ENCODE assay signal across 7 cellular contexts in genomic region chrX:107537815-107538214, GRCh38.
DNase-seq lines count a peak whose midpoint lies in the region; ATAC-seq, FAIRE-seq and TF ChIP-seq lines count a peak whose summit lies in the region.

No MANE protein-coding gene starts in this region.

- peak; percentile 96 for FAIRE-seq in H1 (lab: Jason Lieb, UNC)

- no peak overlapping the region for H3K27ac Mint-ChIP-seq in T-helper 17 cell

- TF ChIP-seq EP300 in H1 (IDR thresholded peaks at IDR 0.05; ENCODE audit: borderline replicate concordance in 1 of 2, low read depth in 2 of 2, low read length in 2 of 2), result no peak

- no peak overlapping the region for H2BK20ac ChIP-seq in H1 (ENCODE audit: low read length)

- peak; percentile 22; the same call in 1 of the 2 replicates for TF ChIP-seq CTCF in GM12874 (IDR thresholded peaks at IDR 0.05; ENCODE audit: insufficient read depth, low read depth, low read length)
- TF ChIP-seq CTCF in H1 (IDR thresholded peaks at IDR 0.05; ENCODE audit: control extremely low read depth in 1 of 3, insufficient read depth in 1 of 3, low read depth in 1 of 3, low read length in 3 of 3), result peak; percentile 28 to 68 (median 60)
- TF ChIP-seq CTCF in tibial artery (IDR thresholded peaks at IDR 0.05), result peak in 1 of 2 experiments; percentile 17

- H3K27ac ChIP-seq in H1 (ENCODE audit: low read depth, low read length) (no peak overlapping the region), neuronal stem cell (replicated peaks; ENCODE audit: low read length) (no peak overlapping the region), tibial artery (no peak overlapping the region)

- no peak overlapping the region for H3K14ac ChIP-seq in H1 (ENCODE audit: insufficient read length)
- no peak overlapping the region for H3K14ac ChIP-seq in neuronal stem cell (ENCODE audit: low read length)

- no peak for TF ChIP-seq POLR2A in H1 (IDR thresholded peaks at IDR 0.05; ENCODE audit: control extremely low read depth in 1 of 2, low read depth in 2 of 2, low read length in 2 of 2)

- H3K56ac ChIP-seq in H1 (replicated peaks; ENCODE audit: insufficient read length, low read depth, low read length), result no peak overlapping the region

- no peak overlapping the region for H3K23ac ChIP-seq in H1 (ENCODE audit: insufficient read length)
- H3K23ac ChIP-seq in neuronal stem cell (ENCODE audit: low read depth, low read length, poor library complexity), result no peak overlapping the region

- H3K9me3 ChIP-seq in T-helper 17 cell (ENCODE audit: control insufficient read depth, low read length, poor library complexity, severe bottlenecking) (no peaks in the 10 kb centered on the region), H1 (ENCODE audit: insufficient read depth in 2 of 2, low read depth in 1 of 2, low read length in 1 of 2) (no peaks in the 10 kb centered on the region), neuronal stem cell (replicated peaks in 1 of 2; ENCODE audit: control insufficient read depth in 2 of 2, insufficient read depth in 1 of 2, low read depth in 1 of 2, low read length in 2 of 2) (no peaks in the 10 kb centered on the region), tibial artery (no peaks in the 10 kb centered on the region)

- H4K91ac ChIP-seq in H1 (replicated peaks; ENCODE audit: insufficient read length, low read length), result no peak overlapping the region
- no peak overlapping the region for H4K91ac ChIP-seq in neuronal stem cell (ENCODE audit: low read depth, low read length, poor library complexity)

- H2BK120ac ChIP-seq in H1 (replicated peaks; ENCODE audit: low read depth, low read length) (no peak overlapping the region), neuronal stem cell (ENCODE audit: low read depth, low read length) (no peak overlapping the region)

- H4K8ac ChIP-seq in H1 (ENCODE audit: extremely low read depth, insufficient read depth, low read length) (no peak overlapping the region), neuronal stem cell (ENCODE audit: low read depth, low read length) (no peak overlapping the region)

- H3K9ac ChIP-seq in H1 (replicated peaks in 1 of 4; ENCODE audit: extremely low read depth in 1 of 4, low read depth in 3 of 4, low read length in 3 of 4), result no peak overlapping the region
- H3K9ac ChIP-seq in neuronal stem cell (ENCODE audit: low read depth, low read length, poor library complexity), result no peak overlapping the region

- H3K27me3 ChIP-seq in H1 (replicated peaks in 1 of 4; ENCODE audit: control insufficient read depth in 3 of 4, extremely low read depth in 1 of 4, insufficient read depth in 3 of 4, low read length in 3 of 4), result no peaks in the 10 kb centered on the region
- H3K27me3 ChIP-seq in neuronal stem cell (ENCODE audit: control insufficient read depth in 3 of 3, insufficient read depth in 3 of 3, low read depth in 1 of 3, low read length in 3 of 3), result no peaks in the 10 kb centered on the region
- H3K27me3 ChIP-seq in tibial artery, result no peaks in the 10 kb centered on the region

- H2BK15ac ChIP-seq in H1 (ENCODE audit: low read length) (no peak overlapping the region), neuronal stem cell (ENCODE audit: low read length) (no peak overlapping the region)

- TF ChIP-seq RAD21 in H1 (IDR thresholded peaks at IDR 0.05 in 1 of 2, conservative IDR thresholded peaks at IDR 0.05 in 1 of 2; ENCODE audit: low read depth in 2 of 2, low read length in 2 of 2), result peak; percentile 77 to 83

- no peak overlapping the region for H2BK12ac ChIP-seq in H1 (ENCODE audit: low read depth, low read length)
- H2BK12ac ChIP-seq in neuronal stem cell (ENCODE audit: low read length), result no peak overlapping the region

- intact Hi-C loops in tibial artery (cut with DNase I; ENCODE audit: low total_unique reads), result no loop called here

- H2AFZ ChIP-seq in H1 (ENCODE audit: low read length), result no peak overlapping the region
- no peak overlapping the region for H2AFZ ChIP-seq in neuronal stem cell (ENCODE audit: low read length)

- no peak overlapping the region for H2AK5ac ChIP-seq in H1 (ENCODE audit: low read depth, low read length)
- H2AK5ac ChIP-seq in neuronal stem cell (ENCODE audit: low read depth, low read length), result no peak overlapping the region

- H3K18ac ChIP-seq in H1 (ENCODE audit: extremely low read depth, low read length), result no peak overlapping the region
- no peak overlapping the region for H3K18ac ChIP-seq in neuronal stem cell (ENCODE audit: low read length)

- no peaks in the 10 kb centered on the region for H3K79me2 ChIP-seq in H1 (ENCODE audit: control insufficient read depth in 1 of 2, insufficient read depth in 2 of 2, low read length in 2 of 2)

- H3K36me3 Mint-ChIP-seq in T-helper 17 cell (ENCODE audit: low read depth), result peaks cover 6% of the 10 kb centered on the region

- H3K36me3 ChIP-seq in H1 (ENCODE audit: control insufficient read depth in 2 of 4, insufficient read depth in 4 of 4, low read length in 3 of 4), result no peaks in the 10 kb centered on the region
- H3K36me3 ChIP-seq in neuronal stem cell (replicated peaks in 1 of 2; ENCODE audit: control insufficient read depth in 2 of 2, insufficient read depth in 2 of 2, low read length in 2 of 2), result no peaks in the 10 kb centered on the region
- no peaks in the 10 kb centered on the region for H3K36me3 ChIP-seq in tibial artery

- H3K4me3 Mint-ChIP-seq in T-helper 17 cell, result no peak overlapping the region

- H3K4me3 ChIP-seq in H1 (ENCODE audit: extremely low read depth in 1 of 4, insufficient read depth in 2 of 4, low read depth in 3 of 4, low read length in 4 of 4), result no peak overlapping the region
- no peak overlapping the region for H3K4me3 ChIP-seq in neuronal stem cell (ENCODE audit: low read length in 2 of 2)
- no peak overlapping the region for H3K4me3 ChIP-seq in tibial artery

- WGBS in H1 (ENCODE audit: extremely low coverage in 1 of 2, insufficient coverage in 1 of 2, insufficient read length in 1 of 2, insufficient replicate concordance in 2 of 2, low coverage in 1 of 2, low lambda C conversion rate in 2 of 2, missing lambda C conversion rate in 1 of 2), 2 experiments, result 51% methylated on average over 6 of the region's 6 CpGs; no CpG with 5 or more reads in 1 of the 2 experiments
- no CpG with 5 or more reads among the region's 6 CpGs for WGBS in neuronal stem cell (ENCODE audit: extremely low coverage in 2 of 2, insufficient read length in 2 of 2, insufficient replicate concordance in 1 of 2), 2 donors

- H3K4me2 ChIP-seq in H1 (ENCODE audit: insufficient read depth in 1 of 2, low read depth in 2 of 2, low read length in 2 of 2) (no peak overlapping the region), neuronal stem cell (ENCODE audit: insufficient read depth, low read length, poor library complexity, severe bottlenecking) (no peak overlapping the region)

- peak; percentile 57 for ATAC-seq in T-helper 17 cell

- H3K27me3 Mint-ChIP-seq in T-helper 17 cell, result peaks cover 23% of the 10 kb centered on the region

- no peaks in the 10 kb centered on the region for H4K20me1 ChIP-seq in H1 (replicated peaks in 1 of 2; ENCODE audit: control insufficient read depth in 1 of 2, insufficient read depth in 2 of 2, low read length in 2 of 2)

- peaks cover 3% of the 10 kb centered on the region for H3K4me1 Mint-ChIP-seq in T-helper 17 cell

- H3K79me1 ChIP-seq in H1 (ENCODE audit: low read depth, low read length), result no peaks in the 10 kb centered on the region
- no peaks in the 10 kb centered on the region for H3K79me1 ChIP-seq in neuronal stem cell (ENCODE audit: low read depth, low read length)

- no peak overlapping the region for H4K5ac ChIP-seq in H1 (ENCODE audit: insufficient read length, low read depth, low read length)

- peak in 49 of 76 experiments; percentile 0 to 57 (median 14) for DNase-seq in HUDEP-2 (lab: John Stamatoyannopoulos, UW; ENCODE audit: unreplicated experiment in 76 of 76)
- peak in 1 of 3 donors; percentile 4 for DNase-seq in T-helper 17 cell
- peak in 1 of 2 experiments; percentile 51 for DNase-seq in H1 (ENCODE audit: low read depth in 1 of 2, low spot score in 2 of 2)
- DNase-seq in neuronal stem cell (ENCODE audit: low spot score), result peak; percentile 9
- no peak for DNase-seq in tibial artery
- no peak for DNase-seq in effector CD4-positive, alpha-beta T cell

- CTCF ChIA-PET in H1 (lab: Charles Lee; ENCODE audit: partially characterized antibody), result interaction anchor here (0.7 to 2.9 kb wide), 12 partner anchors 12 to 295 kb away, joined by 3 to 11 read pairs (median 3); partner anchors contain the start of gene PRPS1

- H3K4ac ChIP-seq in H1 (replicated peaks; ENCODE audit: insufficient read length, low read depth, low read length), result no peak overlapping the region
- no peak overlapping the region for H3K4ac ChIP-seq in neuronal stem cell (ENCODE audit: low read length)

- no peaks in the 10 kb centered on the region for H3K23me2 ChIP-seq in H1 (ENCODE audit: low read depth, low read length)

- no peaks in the 10 kb centered on the region for H3K4me1 ChIP-seq in H1 (replicated peaks in 1 of 4; ENCODE audit: control insufficient read depth in 3 of 4, insufficient read depth in 4 of 4, low read length in 3 of 4)
- no peaks in the 10 kb centered on the region for H3K4me1 ChIP-seq in neuronal stem cell (ENCODE audit: control insufficient read depth in 2 of 2, insufficient read depth in 1 of 2, low read depth in 1 of 2, low read length in 2 of 2)
- no peaks in the 10 kb centered on the region for H3K4me1 ChIP-seq in tibial artery

- H2BK5ac ChIP-seq in H1 (ENCODE audit: low read depth, low read length) (no peak overlapping the region), neuronal stem cell (ENCODE audit: low read length) (no peak overlapping the region)

- POLR2A ChIA-PET in H1 (lab: Charles Lee; ENCODE audit: partially characterized antibody), result no interaction called here

TF ChIP-seq in H1, 55 proteins besides CTCF, POLR2A, EP300 and RAD21 (continues in another document):
- TF ChIP-seq ZNF274 (IDR thresholded peaks at IDR 0.05; ENCODE audit: borderline replicate concordance, extremely low read depth, low read length), result no peak
- no peak for TF ChIP-seq EZH2 (IDR thresholded peaks at IDR 0.05; ENCODE audit: low read depth, low read length, severe bottlenecking)
- TF ChIP-seq EGR1 (IDR thresholded peaks at IDR 0.05; ENCODE audit: borderline replicate concordance, low read depth, low read length), result no peak

Comparison
In these comparisons a context has a peak if more than half of its experiments do, and no peak if none do; other contexts are left out.
1. DNase-seq: peak in HUDEP-2 (49 of 76) and neuronal stem cell (single experiment); none in tibial artery (0 of 2) and effector CD4-positive, alpha-beta T cell (single experiment).